30 cellular contexts compared by ENCODE assay signal in the genomic region with DNA sequence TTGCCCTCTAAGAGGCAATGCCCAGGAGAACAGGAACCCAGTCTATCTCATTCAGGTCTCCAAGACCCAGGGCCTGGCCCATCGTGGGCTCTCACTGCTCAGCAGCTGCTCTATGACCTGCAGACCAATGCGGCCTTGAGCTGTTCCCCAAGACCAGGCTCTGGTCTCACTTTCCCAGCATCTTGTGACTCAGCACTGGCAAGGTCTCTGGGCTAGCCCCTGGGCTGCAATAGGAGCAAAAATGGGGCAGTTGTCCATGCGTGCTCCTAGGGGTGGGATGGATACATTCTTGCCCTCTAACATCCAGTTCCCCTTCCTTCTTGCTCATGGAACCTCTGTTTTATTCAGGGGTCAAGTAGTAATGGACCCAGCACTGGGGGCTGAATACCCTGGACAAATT. TPM values are rescaled to one million over a fixed set of nuclear protein-coding genes. Genes with fewer than 3 reads are reported as not detected.
"Had no signal": no experiment of that assay in that cellular context is flagged by ENCODE, and none has a peak within 500 bp of the region (broad histone marks: within the 10 kb centered on the region; RNA-seq: fewer than 3 reads in every experiment).

No MANE protein-coding gene starts in this region.

- H3K4me3 ChIP-seq: K562, SJCRH30, SK-N-MC had no signal

- H3K27ac ChIP-seq: brain microvascular endothelial cell, SJCRH30, SK-N-MC had no signal

- H3K27me3 ChIP-seq: brain microvascular endothelial cell had no signal

- H3K4me3 Mint-ChIP-seq: activated CD4-positive, alpha-beta T cell treated with anti-CD3 and anti-CD28 coated beads, Interleukin-2, amount 10 ng/mL, durations not matched to agents 24 days and 14 days; activated CD8-positive, alpha-beta T cell treated with anti-CD3 and anti-CD28 coated beads for 36 hours; activated naive CD4-positive, alpha-beta T cell treated with anti-CD3 and anti-CD28 coated beads for 36 hours; activated T-cell treated with anti-CD3 and anti-CD28 coated beads, Interleukin-2, amount 50 U/mL, for 4 hours; activated T-helper 1 cell treated with anti-CD3 and anti-CD28 coated beads, Interleukin-12 subunit alpha, Interleukin-12 subunit beta, Interleukin-2, Interleukin-4 antibody, amounts not matched to agents 30 ng/mL and 10 ng/mL and 1 ng/mL, durations not matched to agents 14 hours and 24 hours and 36 hours; T-helper 1 cell treated with Interleukin-12 subunit alpha and Interleukin-12 subunit beta and Interleukin-4 antibody, amounts not matched to agents 30 μg/mL and 1 μg/mL, for 36 hours; T-helper 2 cell treated with Interferon-gamma antibody and Interleukin-4, amounts not matched to agents 5 μg/mL and 100 μg/mL, for 36 hours had no signal

- H3K27ac Mint-ChIP-seq: activated CD4-positive, alpha-beta T cell treated with anti-CD3 and anti-CD28 coated beads, Interleukin-2, amount 10 ng/mL, durations not matched to agents 24 days and 14 days; activated CD8-positive, alpha-beta T cell treated with anti-CD3 and anti-CD28 coated beads for 36 hours; activated naive CD4-positive, alpha-beta T cell treated with anti-CD3 and anti-CD28 coated beads for 36 hours; activated T-helper 1 cell treated with anti-CD3 and anti-CD28 coated beads, Interleukin-12 subunit alpha, Interleukin-12 subunit beta, Interleukin-2, Interleukin-4 antibody, amounts not matched to agents 30 ng/mL and 10 ng/mL and 1 ng/mL, durations not matched to agents 14 hours and 24 hours and 36 hours; T-helper 1 cell treated with Interleukin-12 subunit alpha and Interleukin-12 subunit beta and Interleukin-4 antibody, amounts not matched to agents 30 μg/mL and 1 μg/mL, for 36 hours; T-helper 2 cell treated with Interferon-gamma antibody and Interleukin-4, amounts not matched to agents 5 μg/mL and 100 μg/mL, for 36 hours had no signal

- H3K27me3 Mint-ChIP-seq: activated CD8-positive, alpha-beta T cell treated with anti-CD3 and anti-CD28 coated beads for 36 hours had no signal

- DNase-seq: activated CD4-positive, alpha-beta T cell treated with anti-CD3 and anti-CD28 coated beads, Interleukin-2, amount 10 ng/mL, durations not matched to agents 24 days and 14 days; activated CD4-positive, alpha-beta T cell treated with anti-CD3 and anti-CD28 coated beads, Interleukin-2, amount 50 U/mL, for 4 hours; activated CD8-positive, alpha-beta memory T cell treated with anti-CD3 and anti-CD28 coated beads, Interleukin-2, amount 50 U/mL, for 4 hours; activated CD8-positive, alpha-beta T cell treated with anti-CD3 and anti-CD28 coated beads for 36 hours; activated gamma-delta T cell treated with Interleukin-2 at 50 U/mL for 16 hours; activated naive CD4-positive, alpha-beta T cell treated with anti-CD3 and anti-CD28 coated beads for 36 hours; activated T-cell treated with anti-CD3 and anti-CD28 coated beads for 4 hours; activated T-cell treated with anti-CD3 and anti-CD28 coated beads, Interleukin-2, amount 50 U/mL, for 4 hours; anterior cingulate cortex; brain microvascular endothelial cell; IMR-90; NCI-H1105; NCI-H1417 treated with DMSO at 0.1 percent for 48 hours; NCI-H1694; NCI-H1930; NCI-H2081 treated with DMSO at 0.1 percent for 48 hours; NCI-H226; NCI-H446 treated with DMSO at 0.1 percent for 48 hours; NCI-H524; SHP77; SJCRH30 had no signal

- ATAC-seq: activated CD8-positive, alpha-beta T cell treated with anti-CD3 and anti-CD28 coated beads for 36 hours; activated naive CD4-positive, alpha-beta T cell treated with anti-CD3 and anti-CD28 coated beads, Interleukin-2, amount 50 U/mL, for 72 hours; activated T-cell treated with anti-CD3 and anti-CD28 coated beads, Interleukin-2, amount 50 U/mL, for 4 hours; K562; Panc1 had no signal

- H3K4me1 Mint-ChIP-seq: activated CD4-positive, alpha-beta T cell treated with anti-CD3 and anti-CD28 coated beads, Interleukin-2, amount 10 ng/mL, durations not matched to agents 24 days and 14 days had no signal

- H3K36me3 ChIP-seq: brain microvascular endothelial cell, SJCRH30 had no signal

- H3K36me3 Mint-ChIP-seq: activated naive CD4-positive, alpha-beta T cell treated with anti-CD3 and anti-CD28 coated beads, Interleukin-2, amount 50 U/mL, for 72 hours had no signal

- H3K9me3 Mint-ChIP-seq: activated CD4-positive, alpha-beta T cell treated with anti-CD3 and anti-CD28 coated beads, Interleukin-2, amount 10 ng/mL, durations not matched to agents 24 days and 14 days; activated CD8-positive, alpha-beta T cell treated with anti-CD3 and anti-CD28 coated beads for 36 hours; activated naive CD4-positive, alpha-beta T cell treated with anti-CD3 and anti-CD28 coated beads for 36 hours; activated naive CD4-positive, alpha-beta T cell treated with anti-CD3 and anti-CD28 coated beads, Interleukin-2, amount 50 U/mL, for 72 hours; activated T-cell treated with anti-CD3 and anti-CD28 coated beads, Interleukin-2, amount 50 U/mL, for 4 hours; activated T-helper 1 cell treated with anti-CD3 and anti-CD28 coated beads, Interleukin-12 subunit alpha, Interleukin-12 subunit beta, Interleukin-2, Interleukin-4 antibody, amounts not matched to agents 30 ng/mL and 10 ng/mL and 1 ng/mL, durations not matched to agents 14 hours and 24 hours and 36 hours; T-helper 1 cell treated with Interleukin-12 subunit alpha and Interleukin-12 subunit beta and Interleukin-4 antibody, amounts not matched to agents 30 μg/mL and 1 μg/mL, for 36 hours; T-helper 2 cell treated with Interferon-gamma antibody and Interleukin-4, amounts not matched to agents 5 μg/mL and 100 μg/mL, for 36 hours had no signal

RNA-seq across cellular contexts. Expression of a gene that starts 13.5 kb away (rescaled TPM):
- total RNA-seq: M059J, SJCRH30 had no signal

RNA-seq across cellular contexts. Expression of a gene that starts 34.6 kb away (rescaled TPM):
- total RNA-seq: activated CD4-positive, alpha-beta T cell treated with anti-CD3 and anti-CD28 coated beads, Interleukin-2, amount 10 ng/mL, durations not matched to agents 24 days and 14 days; activated CD8-positive, alpha-beta T cell treated with anti-CD3 and anti-CD28 coated beads for 36 hours; activated naive CD4-positive, alpha-beta T cell treated with anti-CD3 and anti-CD28 coated beads for 36 hours; activated naive CD4-positive, alpha-beta T cell treated with anti-CD3 and anti-CD28 coated beads, Interleukin-2, amount 50 U/mL, for 72 hours; activated T-helper 1 cell treated with anti-CD3 and anti-CD28 coated beads, Interleukin-12 subunit alpha, Interleukin-12 subunit beta, Interleukin-2, Interleukin-4 antibody, amounts not matched to agents 30 ng/mL and 10 ng/mL and 1 ng/mL, durations not matched to agents 14 hours and 24 hours and 36 hours; IMR-90; K562; M059J; RPMI7951; SJCRH30 had no signal
